11 cellular contexts compared by ENCODE assay signal in the genomic region with DNA sequence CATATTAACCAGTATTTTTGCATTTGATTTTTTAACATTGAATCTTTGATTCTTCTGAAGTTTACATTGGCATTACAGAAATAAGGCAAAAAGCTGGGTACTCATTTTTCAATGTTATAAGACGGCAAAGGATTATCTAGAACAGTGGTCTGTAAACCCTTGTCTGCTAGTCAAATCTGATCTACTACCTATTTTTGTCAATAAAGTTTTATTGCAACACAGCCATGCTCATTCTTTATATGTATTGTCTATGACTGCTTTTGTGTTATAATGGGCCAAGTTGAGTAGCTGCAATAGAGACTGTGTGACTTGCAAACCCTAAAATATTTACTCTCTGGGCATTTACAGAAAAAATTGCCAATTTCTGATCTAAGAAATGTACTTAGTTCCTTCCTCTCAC.
"Had no signal": no experiment of that assay in that cellular context is flagged by ENCODE, and none has a peak within 500 bp of the region (broad histone marks: within the 10 kb centered on the region; RNA-seq: fewer than 3 reads in every experiment).

No MANE protein-coding gene starts in this region.

- ATAC-seq: GM23338, HCT116 had no signal

- DNase-seq: GM23248, GOT3, H7, H9, HCEC 1CT, HFFc6 had no signal

- H2AFZ ChIP-seq: GM23248, GM23338 had no signal

- H3K27ac ChIP-seq: GM23248 had no signal

- H3K9me3 ChIP-seq: HAP-1 had no signal

- H3K36me3 ChIP-seq: HAP-1 had no signal

- H3K9ac ChIP-seq: GM23248 had no signal

- H3K4me2 ChIP-seq: GM23338 had no signal

- H3K4me1 ChIP-seq: HAP-1 had no signal

- FAIRE-seq: H1, H54 had no signal

- H3K4me3 ChIP-seq: GM23248, GM23338, HAP-1 had no signal
